Comparison of ENCODE assay signal across 32 cellular contexts in the genomic region with DNA sequence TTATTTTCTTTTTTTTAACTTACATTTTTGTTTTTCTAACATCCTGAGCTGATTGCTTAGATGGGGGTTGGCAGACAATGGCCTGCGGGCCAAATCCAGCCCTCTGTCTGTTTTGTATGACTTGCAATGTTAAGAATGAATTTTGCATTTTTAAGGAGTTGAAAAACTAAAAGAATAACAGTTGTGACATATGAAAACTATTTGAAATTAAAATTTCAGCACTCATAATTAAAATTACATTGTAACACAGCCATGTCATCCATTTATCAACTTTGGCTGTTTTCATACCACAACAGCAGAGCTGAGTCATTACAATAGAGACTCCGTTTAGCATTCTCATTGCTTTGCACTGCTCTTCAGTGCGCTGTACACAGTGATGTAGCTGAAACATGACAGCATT.
A peak's percentile ranks its signal among the peaks of the same experiment; 100 is the strongest.
DNase-seq lines count a peak whose midpoint lies in the region; ATAC-seq and TF ChIP-seq lines count a peak whose summit lies in the region.
"Had no signal": no experiment of that assay in that cellular context is flagged by ENCODE, and none has a peak within 500 bp of the region (broad histone marks: within the 10 kb centered on the region; RNA-seq: fewer than 3 reads in every experiment).

No MANE protein-coding gene starts in this region.

- no peak overlapping the region for H3K27ac ChIP-seq in GM23338 (ENCODE audit: low read depth)
- H3K27ac ChIP-seq: BLaER1 treated with 17β-estradiol and CSF1 and Interleukin-3, amounts not matched to agents 10 nM and 100 nM; epithelial cell of prostate; lower lobe of right lung; psoas muscle; tibial nerve had no signal

- DNase-seq in AG09319 (ENCODE audit: extremely low read depth, low read depth) (peak; percentile 5), GM23338 (ENCODE audit: low spot score) (no peak), astrocyte of the spinal cord (ENCODE audit: low read depth, low spot score) (peak; percentile 47), foreskin fibroblast (peak; percentile 19 to 73), NCI-H2196 (lab: John Stamatoyannopoulos, UW; ENCODE audit: unreplicated experiment) (no peak), CD14-positive monocyte (ENCODE audit: low spot score) (no peak)
- DNase-seq in stimulated activated CD4-positive, alpha-beta T cell treated with anti-CD3 and anti-CD28 coated beads, Interleukin-12 subunit alpha, Interleukin-12 subunit beta, amount 100 ng/mL, for 4 hours: no peak
- DNase-seq: activated CD8-positive, alpha-beta memory T cell treated with anti-CD3 and anti-CD28 coated beads, Interleukin-2, amount 50 U/mL, for 48 hours; activated CD8-positive, alpha-beta T cell treated with anti-CD3 and anti-CD28 coated beads for 36 hours; activated naive CD4-positive, alpha-beta T cell treated with anti-CD3 and anti-CD28 coated beads for 36 hours; DMS53; effector memory CD4-positive, alpha-beta T cell; foreskin melanocyte; GF-D8; H9; KBM-7; lower lobe of right lung; MG63; midbrain; naive thymus-derived CD8-positive, alpha-beta T cell; NCI-H1930; NCI-H69; nucleus accumbens; psoas muscle; stimulated activated CD4-positive, alpha-beta T cell treated with anti-CD3 and anti-CD28 coated beads, Interleukin-4, amount 100 ng/mL, for 4 hours; T-helper 2 cell had no signal

- H3K4me1 Mint-ChIP-seq in GM23338 (no peaks in the 10 kb centered on the region), CD14-positive monocyte (no peaks in the 10 kb centered on the region)
- H3K4me1 Mint-ChIP-seq: H9; naive thymus-derived CD8-positive, alpha-beta T cell had no signal

- intact Hi-C loops in CD14-positive monocyte (cut with micrococcal nuclease): no loop called here

- H3K9me3 Mint-ChIP-seq in GM23338 (no peaks in the 10 kb centered on the region), CD14-positive monocyte (no peaks in the 10 kb centered on the region)
- H3K9me3 Mint-ChIP-seq: activated CD8-positive, alpha-beta T cell treated with anti-CD3 and anti-CD28 coated beads for 36 hours; activated naive CD4-positive, alpha-beta T cell treated with anti-CD3 and anti-CD28 coated beads for 36 hours; H9; naive thymus-derived CD8-positive, alpha-beta T cell had no signal

- no peaks in the 10 kb centered on the region for H3K27me3 Mint-ChIP-seq in GM23338 (ENCODE audit: insufficient read depth, low read depth, poor library complexity)
- peaks cover 0 to 3% (median 2%) of the 10 kb centered on the region in 3 donors for H3K27me3 Mint-ChIP-seq in CD14-positive monocyte (ENCODE audit: low read depth in 3 of 3)
- H3K27me3 Mint-ChIP-seq: activated CD8-positive, alpha-beta T cell treated with anti-CD3 and anti-CD28 coated beads for 36 hours; naive thymus-derived CD8-positive, alpha-beta T cell had no signal

- in situ Hi-C loops in astrocyte of the spinal cord (cut with HindIII; ENCODE audit: low sequenced_read_pairs): no loop called here

- no peaks in the 10 kb centered on the region for H3K4me1 ChIP-seq in GM23338 (ENCODE audit: insufficient read depth)
- H3K4me1 ChIP-seq: BLaER1 treated with 17β-estradiol and CSF1 and Interleukin-3, amounts not matched to agents 10 nM and 100 nM; lower lobe of right lung; psoas muscle had no signal

- H3K9me2 ChIP-seq in GM23338 (ENCODE audit: insufficient read depth): no peaks in the 10 kb centered on the region

- H4K20me1 ChIP-seq in GM23338 (replicated peaks; ENCODE audit: insufficient read depth): no peaks in the 10 kb centered on the region
- H4K20me1 ChIP-seq: BLaER1 treated with 17β-estradiol and CSF1 and Interleukin-3, amounts not matched to agents 10 nM and 100 nM had no signal

- H3K27ac Mint-ChIP-seq in GM23338 (peak overlapping the region; percentile 80), CD14-positive monocyte (no peak overlapping the region)
- H3K27ac Mint-ChIP-seq: activated CD8-positive, alpha-beta T cell treated with anti-CD3 and anti-CD28 coated beads for 36 hours; activated naive CD4-positive, alpha-beta T cell treated with anti-CD3 and anti-CD28 coated beads for 36 hours; naive thymus-derived CD8-positive, alpha-beta T cell had no signal

- H3K36me3 ChIP-seq in GM23338 (ENCODE audit: insufficient read depth): no peaks in the 10 kb centered on the region
- H3K36me3 ChIP-seq: BLaER1 treated with 17β-estradiol and CSF1 and Interleukin-3, amounts not matched to agents 10 nM and 100 nM; lower lobe of right lung; MG63; tibial nerve had no signal

- ATAC-seq in GM23338: no peak
- no peak for ATAC-seq in HG02970 (IDR thresholded peaks at IDR 0.05; ENCODE audit: low FRiP score, unreplicated experiment)
- ATAC-seq: activated CD8-positive, alpha-beta T cell treated with anti-CD3 and anti-CD28 coated beads for 36 hours; lower lobe of right lung; naive thymus-derived CD8-positive, alpha-beta T cell; psoas muscle; Right ventricle myocardium inferior; sciatic nerve had no signal

- TF ChIP-seq CTCF in AG09319 (IDR thresholded peaks at IDR 0.05; ENCODE audit: low read depth, low read length) (no peak), GM23338 (conservative IDR thresholded peaks at IDR 0.05; ENCODE audit: low read depth in 2 of 2) (no peak), astrocyte of the spinal cord (IDR thresholded peaks at IDR 0.05; ENCODE audit: low read depth, low read length) (no peak), foreskin fibroblast (IDR thresholded peaks at IDR 0.05; ENCODE audit: low read depth, low read length) (no peak), CD14-positive monocyte (IDR thresholded peaks at IDR 0.05) (no peak)

- no peaks in the 10 kb centered on the region for H3F3A ChIP-seq in GM23338 (replicated peaks; ENCODE audit: low read depth)

- H2AFZ ChIP-seq in GM23338: no peak overlapping the region

- no peaks in the 10 kb centered on the region for H3K36me3 Mint-ChIP-seq in GM23338 (ENCODE audit: low read depth)
- no peaks in the 10 kb centered on the region for H3K36me3 Mint-ChIP-seq in CD14-positive monocyte
- H3K36me3 Mint-ChIP-seq: naive thymus-derived CD8-positive, alpha-beta T cell had no signal

- no peak overlapping the region for H3K4me2 ChIP-seq in GM23338
- H3K4me2 ChIP-seq: BLaER1 treated with 17β-estradiol and CSF1 and Interleukin-3, amounts not matched to agents 10 nM and 100 nM had no signal

- H3K4me3 Mint-ChIP-seq in GM23338 (no peak overlapping the region), CD14-positive monocyte (no peak overlapping the region)
- H3K4me3 Mint-ChIP-seq: activated CD8-positive, alpha-beta T cell treated with anti-CD3 and anti-CD28 coated beads for 36 hours; activated naive CD4-positive, alpha-beta T cell treated with anti-CD3 and anti-CD28 coated beads for 36 hours; H9; naive thymus-derived CD8-positive, alpha-beta T cell had no signal

- H3K4me3 ChIP-seq in GM23338 (no peak overlapping the region), astrocyte of the spinal cord (ENCODE audit: low read depth, low read length) (no peak overlapping the region), foreskin fibroblast (ENCODE audit: low read depth in 1 of 2, low read length in 2 of 2) (no peak overlapping the region)
- H3K4me3 ChIP-seq: BLaER1 treated with 17β-estradiol and CSF1 and Interleukin-3, amounts not matched to agents 10 nM and 100 nM; lower lobe of right lung; MG63; psoas muscle; tibial nerve had no signal

- no peaks in the 10 kb centered on the region for H3K27me3 ChIP-seq in GM23338 (ENCODE audit: insufficient read depth)
- H3K27me3 ChIP-seq: BLaER1 treated with 17β-estradiol and CSF1 and Interleukin-3, amounts not matched to agents 10 nM and 100 nM; MG63; tibial nerve had no signal

- H3K79me2 ChIP-seq in GM23338 (replicated peaks; ENCODE audit: insufficient read depth): no peaks in the 10 kb centered on the region

TF ChIP-seq in GM23338, 12 proteins besides CTCF, POLR2A, EP300 and RAD21:
- TF ChIP-seq, protein P1, sequence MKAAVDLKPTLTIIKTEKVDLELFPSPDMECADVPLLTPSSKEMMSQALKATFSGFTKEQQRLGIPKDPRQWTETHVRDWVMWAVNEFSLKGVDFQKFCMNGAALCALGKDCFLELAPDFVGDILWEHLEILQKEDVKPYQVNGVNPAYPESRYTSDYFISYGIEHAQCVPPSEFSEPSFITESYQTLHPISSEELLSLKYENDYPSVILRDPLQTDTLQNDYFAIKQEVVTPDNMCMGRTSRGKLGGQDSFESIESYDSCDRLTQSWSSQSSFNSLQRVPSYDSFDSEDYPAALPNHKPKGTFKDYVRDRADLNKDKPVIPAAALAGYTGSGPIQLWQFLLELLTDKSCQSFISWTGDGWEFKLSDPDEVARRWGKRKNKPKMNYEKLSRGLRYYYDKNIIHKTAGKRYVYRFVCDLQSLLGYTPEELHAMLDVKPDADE (IDR thresholded peaks at IDR 0.05): no peak
- TF ChIP-seq EZH2 (IDR thresholded peaks at IDR 0.05; ENCODE audit: low read depth, unreplicated experiment): no peak
- TF ChIP-seq CREB1 (CRISPR knock-in tag; IDR thresholded peaks at IDR 0.05; ENCODE audit: low read depth): no peak
- TF ChIP-seq JUNB (IDR thresholded peaks at IDR 0.05; ENCODE audit: unreplicated experiment): no peak
- TF ChIP-seq EZH2phosphoT487 (IDR thresholded peaks at IDR 0.05; ENCODE audit: unreplicated experiment): no peak

Comparison
In these comparisons a context has a peak if more than half of its experiments do, and no peak if none do; other contexts are left out.
1. DNase-seq: peak in AG09319 (single experiment), astrocyte of the spinal cord (single experiment) and foreskin fibroblast (2 of 2); none in GM23338 (single experiment), NCI-H2196 (single experiment), CD14-positive monocyte (single experiment) and stimulated activated CD4-positive, alpha-beta T cell treated with anti-CD3 and anti-CD28 coated beads, Interleukin-12 subunit alpha, Interleukin-12 subunit beta, amount 100 ng/mL, for 4 hours (single experiment).